8 cellular contexts compared by ENCODE assay signal in genomic region chr11:104967493-104968364, GRCh38. TPM values are rescaled to one million over a fixed set of nuclear protein-coding genes. Genes with fewer than 3 reads are reported as not detected.
A peak's percentile ranks its signal among the peaks of the same experiment; 100 is the strongest.
DNase-seq lines count a peak whose midpoint lies in the region; ATAC-seq, FAIRE-seq and TF ChIP-seq lines count a peak whose summit lies in the region.

No MANE protein-coding gene starts in this region.

- no peaks in the 10 kb centered on the region for H3K27me3 ChIP-seq in gastrocnemius medialis

- no peaks in the 10 kb centered on the region for H3K9me3 ChIP-seq in gastrocnemius medialis

- TF ChIP-seq CTCF in GM12864 (IDR thresholded peaks at IDR 0.05; ENCODE audit: low read depth, low read length, missing control alignments) (no peak), fibroblast of mammary gland (conservative IDR thresholded peaks at IDR 0.05; ENCODE audit: control insufficient read depth, insufficient read depth, low read depth, low read length) (no peak), gastrocnemius medialis (IDR thresholded peaks at IDR 0.05 in 4 of 5, conservative IDR thresholded peaks at IDR 0.05 in 1 of 5) (no peak)

- H3K4me3 ChIP-seq in GM12864 (ENCODE audit: low read depth, low read length) (peak overlapping the region; percentile 58), fibroblast of mammary gland (ENCODE audit: control insufficient read depth, low read depth, low read length) (peak overlapping the region; percentile 66), gastrocnemius medialis (peak overlapping the region; percentile 51 to 61 (median 58))

- peak overlapping the region; percentile 62 to 80 (median 70) for H3K27ac ChIP-seq in gastrocnemius medialis

- TF ChIP-seq POLR2A in H54 (IDR thresholded peaks at IDR 0.05; ENCODE audit: low read depth, low read length): no peak
- no peak for TF ChIP-seq POLR2A in gastrocnemius medialis (IDR thresholded peaks at IDR 0.05)

- ATAC-seq in gastrocnemius medialis (peak; percentile 22 to 40), HG03045 (IDR thresholded peaks at IDR 0.05; ENCODE audit: unreplicated experiment) (no peak)

- no peaks in the 10 kb centered on the region for H3K36me3 ChIP-seq in gastrocnemius medialis

- intact Hi-C loops in gastrocnemius medialis (cut with DNase I; ENCODE audit: low total_unique reads): loop anchor here (5.0 kb wide), 1 partner anchor 50 kb away; no protein-coding TSS in a partner anchor

- H3K4me1 ChIP-seq in gastrocnemius medialis: peaks cover 12% of the 10 kb centered on the region in 2 donors

- DNase-seq in GM12864 (ENCODE audit: low read depth) (no peak), H54 (ENCODE audit: insufficient read length, low spot score) (no peak), SHP77 treated with DMSO at 0.1 percent for 48 hours (lab: John Stamatoyannopoulos, UW) (peak; percentile 10), fibroblast of mammary gland (ENCODE audit: low read depth) (peak; percentile 28), gastrocnemius medialis (no peak), NCI-H82 (lab: John Stamatoyannopoulos, UW) (no peak), amygdala (lab: John Stamatoyannopoulos, UW) (no peak)

- peak; percentile 6 for FAIRE-seq in H54 (lab: Jason Lieb, UNC)

- in situ Hi-C loops in gastrocnemius medialis (cut with MboI; ENCODE audit: low sequenced_read_pairs in 4 of 4): no loop called here

RNA-seq across cellular contexts. Expression of gene CASP4, which starts 0.6 kb away (rescaled TPM):
- total RNA-seq in gastrocnemius medialis: 10 to 100 TPM; 12.0 to 17.2 (median 14.4) TPM

RNA-seq across cellular contexts. Expression of gene CASP5, which starts 55.2 kb away (rescaled TPM):
- total RNA-seq in gastrocnemius medialis: not detected

Comparison
In these comparisons a context has a peak if more than half of its experiments do, and no peak if none do; other contexts are left out.
1. DNase-seq: peak in SHP77 treated with DMSO at 0.1 percent for 48 hours (single experiment) and fibroblast of mammary gland (single experiment); none in GM12864 (single experiment), H54 (single experiment), gastrocnemius medialis (0 of 2), NCI-H82 (single experiment) and amygdala (0 of 56).
2. Peak in every context shown above with its lines, with median percentiles within 50 percentile points of each other: H3K4me3 ChIP-seq.